In the genomic region with DNA sequence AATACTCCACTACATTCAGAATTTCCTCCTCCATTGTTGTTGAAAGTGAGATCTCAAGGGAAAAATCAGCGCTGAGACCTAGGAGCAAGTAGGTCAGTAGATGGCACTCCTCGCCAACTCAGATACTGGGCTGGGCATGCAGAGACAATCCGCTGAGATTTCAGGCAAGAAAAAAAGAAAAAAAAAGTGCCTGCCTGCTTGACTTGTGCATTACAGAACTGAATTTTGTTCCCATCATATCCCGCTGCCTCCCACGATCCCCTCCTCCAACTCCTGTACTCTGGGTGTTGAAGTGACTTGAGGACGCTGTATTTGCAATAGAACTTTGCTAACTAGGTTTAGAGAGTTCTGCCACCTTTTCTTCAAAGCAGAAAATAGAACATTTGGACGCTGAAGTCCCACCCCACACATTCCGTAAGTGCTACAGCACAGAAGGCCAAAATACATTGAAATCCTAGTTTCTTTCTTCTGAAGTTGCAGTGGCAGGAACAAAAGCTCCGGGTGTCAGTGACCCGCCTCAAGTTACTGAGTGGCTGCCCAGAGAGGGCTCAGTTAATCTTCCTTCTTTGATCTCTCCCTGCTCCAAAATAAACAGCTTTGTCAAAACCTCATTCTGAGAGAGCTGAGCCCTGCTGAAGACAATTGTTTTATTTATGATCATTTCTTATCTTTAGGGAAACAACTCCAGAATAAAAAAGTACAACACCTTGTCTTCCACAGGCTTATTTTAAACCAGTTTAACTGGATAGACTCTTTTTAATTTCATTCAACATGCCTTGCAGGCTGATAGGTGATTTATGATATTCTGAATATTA, we compare ENCODE assay signal across 1 cellular context.
TF ChIP-seq lines count a peak whose summit lies in the region.

No MANE protein-coding gene starts in this region.

TF ChIP-seq in HCT116, 20 proteins besides CTCF, POLR2A, EP300 and RAD21 (continued from another document):
- TF ChIP-seq, protein P1, sequence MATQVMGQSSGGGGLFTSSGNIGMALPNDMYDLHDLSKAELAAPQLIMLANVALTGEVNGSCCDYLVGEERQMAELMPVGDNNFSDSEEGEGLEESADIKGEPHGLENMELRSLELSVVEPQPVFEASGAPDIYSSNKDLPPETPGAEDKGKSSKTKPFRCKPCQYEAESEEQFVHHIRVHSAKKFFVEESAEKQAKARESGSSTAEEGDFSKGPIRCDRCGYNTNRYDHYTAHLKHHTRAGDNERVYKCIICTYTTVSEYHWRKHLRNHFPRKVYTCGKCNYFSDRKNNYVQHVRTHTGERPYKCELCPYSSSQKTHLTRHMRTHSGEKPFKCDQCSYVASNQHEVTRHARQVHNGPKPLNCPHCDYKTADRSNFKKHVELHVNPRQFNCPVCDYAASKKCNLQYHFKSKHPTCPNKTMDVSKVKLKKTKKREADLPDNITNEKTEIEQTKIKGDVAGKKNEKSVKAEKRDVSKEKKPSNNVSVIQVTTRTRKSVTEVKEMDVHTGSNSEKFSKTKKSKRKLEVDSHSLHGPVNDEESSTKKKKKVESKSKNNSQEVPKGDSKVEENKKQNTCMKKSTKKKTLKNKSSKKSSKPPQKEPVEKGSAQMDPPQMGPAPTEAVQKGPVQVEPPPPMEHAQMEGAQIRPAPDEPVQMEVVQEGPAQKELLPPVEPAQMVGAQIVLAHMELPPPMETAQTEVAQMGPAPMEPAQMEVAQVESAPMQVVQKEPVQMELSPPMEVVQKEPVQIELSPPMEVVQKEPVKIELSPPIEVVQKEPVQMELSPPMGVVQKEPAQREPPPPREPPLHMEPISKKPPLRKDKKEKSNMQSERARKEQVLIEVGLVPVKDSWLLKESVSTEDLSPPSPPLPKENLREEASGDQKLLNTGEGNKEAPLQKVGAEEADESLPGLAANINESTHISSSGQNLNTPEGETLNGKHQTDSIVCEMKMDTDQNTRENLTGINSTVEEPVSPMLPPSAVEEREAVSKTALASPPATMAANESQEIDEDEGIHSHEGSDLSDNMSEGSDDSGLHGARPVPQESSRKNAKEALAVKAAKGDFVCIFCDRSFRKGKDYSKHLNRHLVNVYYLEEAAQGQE (IDR thresholded peaks at IDR 0.05; ENCODE audit: low read depth), result no peak
- TF ChIP-seq TCF7L2 (IDR thresholded peaks at IDR 0.05; ENCODE audit: borderline replicate concordance, extremely low read depth, insufficient read depth, insufficient read length), result no peak
- TF ChIP-seq, protein P2, sequence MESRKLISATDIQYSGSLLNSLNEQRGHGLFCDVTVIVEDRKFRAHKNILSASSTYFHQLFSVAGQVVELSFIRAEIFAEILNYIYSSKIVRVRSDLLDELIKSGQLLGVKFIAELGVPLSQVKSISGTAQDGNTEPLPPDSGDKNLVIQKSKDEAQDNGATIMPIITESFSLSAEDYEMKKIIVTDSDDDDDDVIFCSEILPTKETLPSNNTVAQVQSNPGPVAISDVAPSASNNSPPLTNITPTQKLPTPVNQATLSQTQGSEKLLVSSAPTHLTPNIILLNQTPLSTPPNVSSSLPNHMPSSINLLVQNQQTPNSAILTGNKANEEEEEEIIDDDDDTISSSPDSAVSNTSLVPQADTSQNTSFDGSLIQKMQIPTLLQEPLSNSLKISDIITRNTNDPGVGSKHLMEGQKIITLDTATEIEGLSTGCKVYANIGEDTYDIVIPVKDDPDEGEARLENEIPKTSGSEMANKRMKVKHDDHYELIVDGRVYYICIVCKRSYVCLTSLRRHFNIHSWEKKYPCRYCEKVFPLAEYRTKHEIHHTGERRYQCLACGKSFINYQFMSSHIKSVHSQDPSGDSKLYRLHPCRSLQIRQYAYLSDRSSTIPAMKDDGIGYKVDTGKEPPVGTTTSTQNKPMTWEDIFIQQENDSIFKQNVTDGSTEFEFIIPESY (IDR thresholded peaks at IDR 0.05; ENCODE audit: extremely low read depth, insufficient replicate concordance, low read length), result no peak
- TF ChIP-seq SIN3A (IDR thresholded peaks at IDR 0.05; ENCODE audit: low read depth), result no peak
- TF ChIP-seq, protein P3, sequence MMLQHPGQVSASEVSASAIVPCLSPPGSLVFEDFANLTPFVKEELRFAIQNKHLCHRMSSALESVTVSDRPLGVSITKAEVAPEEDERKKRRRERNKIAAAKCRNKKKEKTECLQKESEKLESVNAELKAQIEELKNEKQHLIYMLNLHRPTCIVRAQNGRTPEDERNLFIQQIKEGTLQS (IDR thresholded peaks at IDR 0.05), result no peak
- TF ChIP-seq SP1 (IDR thresholded peaks at IDR 0.05; ENCODE audit: low read depth), result no peak
- no peak for TF ChIP-seq CBX3 (IDR thresholded peaks at IDR 0.05; ENCODE audit: low read depth)
- no peak for TF ChIP-seq CEBPB (IDR thresholded peaks at IDR 0.05; ENCODE audit: low read depth)
- TF ChIP-seq FOSL1 (IDR thresholded peaks at IDR 0.05; ENCODE audit: low read depth), result no peak
- no peak for TF ChIP-seq ELF1 (IDR thresholded peaks at IDR 0.05; ENCODE audit: borderline replicate concordance, low read depth)
- no peak for TF ChIP-seq ZFX (IDR thresholded peaks at IDR 0.05)
- TF ChIP-seq ZNF274 (IDR thresholded peaks at IDR 0.05; ENCODE audit: low read depth, low read length), result no peak
- no peak for TF ChIP-seq YY1 (IDR thresholded peaks at IDR 0.05; ENCODE audit: extremely low read depth, insufficient replicate concordance, low read depth, low read length)
- no peak for TF ChIP-seq EZH2 (IDR thresholded peaks at IDR 0.05)
- TF ChIP-seq, protein P4, sequence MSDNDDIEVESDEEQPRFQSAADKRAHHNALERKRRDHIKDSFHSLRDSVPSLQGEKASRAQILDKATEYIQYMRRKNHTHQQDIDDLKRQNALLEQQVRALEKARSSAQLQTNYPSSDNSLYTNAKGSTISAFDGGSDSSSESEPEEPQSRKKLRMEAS (IDR thresholded peaks at IDR 0.05), result no peak
